Comparison of ENCODE assay signal across 28 cellular contexts in genomic region chrX:7934026-7934425, GRCh38.
"Had no signal": no experiment of that assay in that cellular context is flagged by ENCODE, and none has a peak within 500 bp of the region (broad histone marks: within the 10 kb centered on the region; RNA-seq: fewer than 3 reads in every experiment).

No MANE protein-coding gene starts in this region.

- H3K9me3 ChIP-seq: colonic mucosa, esophagus muscularis mucosa, esophagus squamous epithelium, gastrocnemius medialis, gastroesophageal sphincter, heart left ventricle, heart right ventricle had no signal

- H3K27ac ChIP-seq: colonic mucosa, coronary artery, dorsolateral prefrontal cortex, epithelial cell of prostate, esophagus muscularis mucosa, esophagus squamous epithelium, foreskin keratinocyte, gastrocnemius medialis, gastroesophageal sphincter, heart left ventricle, heart right ventricle had no signal

- H3K36me3 ChIP-seq: colonic mucosa, esophagus muscularis mucosa, esophagus squamous epithelium, gastrocnemius medialis, gastroesophageal sphincter, heart left ventricle, heart right ventricle had no signal

- FAIRE-seq: endometrium, endothelial cell of umbilical vein, frontal cortex had no signal

- H3K9me3 Mint-ChIP-seq: dendritic cell treated with granulocyte-macrophage colony-stimulating factor and Interleukin-4, amounts not matched to agents 40 ng/mL and 50 ng/mL, for 4 days; effector memory CD8-positive, alpha-beta T cell; endodermal cell had no signal

- H3K4me1 ChIP-seq: colonic mucosa, esophagus muscularis mucosa, esophagus squamous epithelium, foreskin keratinocyte, gastrocnemius medialis, gastroesophageal sphincter, heart left ventricle, heart right ventricle had no signal

- H3K4me3 ChIP-seq: colonic mucosa, coronary artery, dorsolateral prefrontal cortex, esophagus muscularis mucosa, esophagus squamous epithelium, gastrocnemius medialis, gastroesophageal sphincter, heart left ventricle, heart right ventricle had no signal

- H3K27ac Mint-ChIP-seq: dendritic cell treated with granulocyte-macrophage colony-stimulating factor and Interleukin-4, amounts not matched to agents 40 ng/mL and 50 ng/mL, for 4 days; effector memory CD8-positive, alpha-beta T cell; endodermal cell had no signal

- H3K27me3 ChIP-seq: colonic mucosa, esophagus muscularis mucosa, esophagus squamous epithelium, foreskin keratinocyte, gastrocnemius medialis, gastroesophageal sphincter, heart left ventricle, heart right ventricle had no signal

- H3K27me3 Mint-ChIP-seq: dendritic cell treated with granulocyte-macrophage colony-stimulating factor and Interleukin-4, amounts not matched to agents 40 ng/mL and 50 ng/mL, for 4 days had no signal

- H3K4me3 Mint-ChIP-seq: dendritic cell treated with granulocyte-macrophage colony-stimulating factor and Interleukin-4, amounts not matched to agents 40 ng/mL and 50 ng/mL, for 4 days; effector memory CD8-positive, alpha-beta T cell; endodermal cell had no signal

- ATAC-seq: effector memory CD8-positive, alpha-beta T cell; esophagus mucosa; foreskin keratinocyte; gastrocnemius medialis; gastroesophageal sphincter; heart left ventricle; heart right ventricle had no signal

- DNase-seq: colonic mucosa; cortex of kidney; dermis blood vessel endothelial cell; dorsolateral prefrontal cortex; effector CD4-positive, alpha-beta T cell; effector CD8-positive, alpha-beta T cell; effector memory CD4-positive, alpha-beta T cell; effector memory CD8-positive, alpha-beta T cell; endodermal cell; erythroblast; esophagus squamous epithelium; foreskin fibroblast; foreskin keratinocyte; foreskin melanocyte; gastrocnemius medialis; glutamatergic neuron; head of caudate nucleus; heart left ventricle; heart right ventricle had no signal
